8 cellular contexts compared by ENCODE assay signal in genomic region chrX:78092296-78092695, GRCh38. TPM values are rescaled to one million over a fixed set of nuclear protein-coding genes. Genes with fewer than 3 reads are reported as not detected.
DNase-seq lines count a peak whose midpoint lies in the region; ATAC-seq, FAIRE-seq and TF ChIP-seq lines count a peak whose summit lies in the region.

No MANE protein-coding gene starts in this region.

- ATAC-seq in GM19467 (IDR thresholded peaks at IDR 0.05; ENCODE audit: unreplicated experiment) (peak; percentile 69), natural killer cell (peak in 2 of 3 donors; percentile 34 to 49), upper lobe of left lung (ENCODE audit: low FRiP score in 2 of 2) (no peak)

- H3K9me3 Mint-ChIP-seq in natural killer cell = peaks cover 0 to 3% of the 10 kb centered on the region in 2 donors

- FAIRE-seq in D721Med (lab: Jason Lieb, UNC) = no peak

- 51% methylated on average over 2 of the region's 2 CpGs; no CpG with 5 or more reads in 1 of the 2 donors for WGBS in upper lobe of left lung, 2 donors

- H3K27me3 Mint-ChIP-seq in natural killer cell (ENCODE audit: low read depth in 2 of 2) = peaks cover 13 to 29% of the 10 kb centered on the region in 2 donors

- H3K4me1 ChIP-seq in upper lobe of left lung = no peaks in the 10 kb centered on the region

- intact Hi-C loops in natural killer cell (cut with micrococcal nuclease) = no loop called here

- no peaks in the 10 kb centered on the region for H3K4me1 Mint-ChIP-seq in natural killer cell

- H3K9me3 ChIP-seq in upper lobe of left lung = no peaks in the 10 kb centered on the region

- peak; percentile 16 for DNase-seq in GM03348 (ENCODE audit: low spot score)
- DNase-seq in HK-2 (ENCODE audit: unreplicated experiment) = peak; percentile 50
- peak; percentile 72 for DNase-seq in astrocyte of the hippocampus (ENCODE audit: low read depth, low spot score)
- DNase-seq in natural killer cell = no peak
- no peak for DNase-seq in amniotic stem cell (lab: John Stamatoyannopoulos, UW)
- no peak for DNase-seq in upper lobe of left lung
- no peak for DNase-seq in D721Med (ENCODE audit: insufficient read length, low spot score)

- no peak overlapping the region for H3K4me3 ChIP-seq in upper lobe of left lung

- no peak for TF ChIP-seq POLR2A in upper lobe of left lung (IDR thresholded peaks at IDR 0.05)

- H3K27ac Mint-ChIP-seq in natural killer cell = no peak overlapping the region

- H3K4me3 Mint-ChIP-seq in natural killer cell = no peak overlapping the region

- TF ChIP-seq EP300 in upper lobe of left lung (IDR thresholded peaks at IDR 0.05) = no peak

- no peaks in the 10 kb centered on the region for H3K27me3 ChIP-seq in upper lobe of left lung

- H3K36me3 Mint-ChIP-seq in natural killer cell = no peaks in the 10 kb centered on the region

- H3K36me3 ChIP-seq in upper lobe of left lung = no peaks in the 10 kb centered on the region

- H3K27ac ChIP-seq in upper lobe of left lung = no peak overlapping the region

- TF ChIP-seq CTCF in natural killer cell (IDR thresholded peaks at IDR 0.05) = peak; percentile 9
- TF ChIP-seq CTCF in upper lobe of left lung (IDR thresholded peaks at IDR 0.05) = peak in 2 of 6 experiments; percentile 15 to 24
- TF ChIP-seq CTCF in D721Med (IDR thresholded peaks at IDR 0.05; ENCODE audit: insufficient read depth, missing control alignments) = no peak

RNA-seq across cellular contexts. Expression of gene PGK1, which starts 11.8 kb away (rescaled TPM):
- total RNA-seq in natural killer cell (100 to 1,000 TPM; 200 to 205 (median 203) TPM), upper lobe of left lung (100 to 1,000 TPM in 5 of 6 donors, 10 to 100 TPM in 1; 57.6 to 295 (median 170) TPM)

RNA-seq across cellular contexts. Expression of gene TAF9B, which starts 47.2 kb away (rescaled TPM):
- 1 to 10 TPM; 5.6 to 6.8 (median 6.1) TPM for total RNA-seq in natural killer cell
- 10 to 100 TPM in 4 of 6 donors, 1 to 10 TPM in 2; 2.4 to 14.3 (median 11.1) TPM for total RNA-seq in upper lobe of left lung

Comparison
In these comparisons a context has a peak if more than half of its experiments do, and no peak if none do; other contexts are left out.
1. DNase-seq: peak in GM03348 (single experiment), HK-2 (single experiment) and astrocyte of the hippocampus (single experiment); none in natural killer cell (single experiment), amniotic stem cell (single experiment), upper lobe of left lung (0 of 2) and D721Med (single experiment).
2. ATAC-seq: peak in GM19467 (single experiment) and natural killer cell (2 of 3); none in upper lobe of left lung (0 of 2).